Comparison of ENCODE assay signal across 28 cellular contexts in genomic region chr7:151373599-151373998, GRCh38. TPM values are rescaled to one million over a fixed set of nuclear protein-coding genes. Genes with fewer than 3 reads are reported as not detected.
"Had no signal": no experiment of that assay in that cellular context is flagged by ENCODE, and none has a peak within 500 bp of the region (broad histone marks: within the 10 kb centered on the region; RNA-seq: fewer than 3 reads in every experiment).

No MANE protein-coding gene starts in this region.

- H3K4me3 Mint-ChIP-seq: dendritic cell treated with granulocyte-macrophage colony-stimulating factor and Interleukin-4, amounts not matched to agents 40 ng/mL and 50 ng/mL, for 4 days; naive B cell; neural crest cell; stimulated activated memory B cell treated with anti-CD40 and anti-IgM and Interleukin-4, amounts not matched to agents 10 μg/mL and 1 μg/mL and 100 μg/mL, for 72 hours; stimulated activated naive CD8-positive, alpha-beta T cell treated with anti-CD3 and anti-CD28 coated beads, Interleukin-15, amount 100 ng/mL, for 72 hours had no signal

- H3K9me3 ChIP-seq: esophagus muscularis mucosa, left ventricle myocardium inferior, thyroid gland, upper lobe of left lung, vagina had no signal

- H3K4me3 ChIP-seq: esophagus muscularis mucosa, left ventricle myocardium inferior, thyroid gland, upper lobe of left lung, vagina had no signal

- H3K4me1 Mint-ChIP-seq: stimulated activated memory B cell treated with anti-CD40 and anti-IgM and Interleukin-4, amounts not matched to agents 10 μg/mL and 1 μg/mL and 100 μg/mL, for 72 hours; stimulated activated naive CD8-positive, alpha-beta T cell treated with anti-CD3 and anti-CD28 coated beads, Interleukin-15, amount 100 ng/mL, for 72 hours had no signal

- H3K4me1 ChIP-seq: foreskin keratinocyte had no signal

- H3K27ac Mint-ChIP-seq: dendritic cell treated with granulocyte-macrophage colony-stimulating factor and Interleukin-4, amounts not matched to agents 40 ng/mL and 50 ng/mL, for 4 days; stimulated activated memory B cell treated with anti-CD40 and anti-IgM and Interleukin-4, amounts not matched to agents 10 μg/mL and 1 μg/mL and 100 μg/mL, for 72 hours had no signal

- H3K27me3 ChIP-seq: brain microvascular endothelial cell, esophagus muscularis mucosa, foreskin keratinocyte, thyroid gland, upper lobe of left lung, vagina had no signal

- ATAC-seq: activated CD4-positive, CD25-positive, alpha-beta regulatory T cell treated with anti-CD3 and anti-CD28 coated beads, Interleukin-2, amount 50 U/mL, for 24 hours; foreskin keratinocyte; stimulated activated memory B cell treated with anti-CD40 and anti-IgM and Interleukin-4, amounts not matched to agents 10 μg/mL and 1 μg/mL and 100 μg/mL, for 72 hours; stimulated activated naive CD8-positive, alpha-beta T cell treated with anti-CD3 and anti-CD28 coated beads, Interleukin-15, amount 100 ng/mL, for 72 hours had no signal

- H3K27me3 Mint-ChIP-seq: dendritic cell treated with granulocyte-macrophage colony-stimulating factor and Interleukin-4, amounts not matched to agents 40 ng/mL and 50 ng/mL, for 4 days; naive B cell; stimulated activated memory B cell treated with anti-CD40 and anti-IgM and Interleukin-4, amounts not matched to agents 10 μg/mL and 1 μg/mL and 100 μg/mL, for 72 hours; stimulated activated naive CD8-positive, alpha-beta T cell treated with anti-CD3 and anti-CD28 coated beads, Interleukin-15, amount 100 ng/mL, for 72 hours had no signal

- H3K27ac ChIP-seq: brain microvascular endothelial cell, esophagus muscularis mucosa, foreskin keratinocyte, left ventricle myocardium inferior, upper lobe of left lung, vagina, VCaP had no signal

- DNase-seq: activated CD4-positive, alpha-beta T cell treated with anti-CD3 and anti-CD28 coated beads for 48 hours; activated CD4-positive, alpha-beta T cell treated with anti-CD3 and anti-CD28 coated beads, Interleukin-2, amount 50 U/mL, for 48 hours; activated CD8-positive, alpha-beta memory T cell treated with anti-CD3 and anti-CD28 coated beads for 24 hours; activated gamma-delta T cell; activated naive CD4-positive, alpha-beta T cell treated with anti-CD3 and anti-CD28 coated beads, Interleukin-2, amount 50 U/mL, for 16 hours; amniotic stem cell; brain microvascular endothelial cell; central memory CD4-positive, alpha-beta T cell; foreskin keratinocyte; naive B cell; occipital lobe; right cardiac atrium; stimulated activated CD4-positive, alpha-beta T cell treated with anti-CD3 and anti-CD28 coated beads, Interleukin-4, amount 100 ng/mL, for 1 hour; stimulated activated naive CD8-positive, alpha-beta T cell treated with anti-CD3 and anti-CD28 coated beads, Interleukin-15, amount 100 ng/mL, for 72 hours; substantia nigra; T-helper 9 cell had no signal

- H3K9me3 Mint-ChIP-seq: dendritic cell treated with granulocyte-macrophage colony-stimulating factor and Interleukin-4, amounts not matched to agents 40 ng/mL and 50 ng/mL, for 4 days; naive B cell; neural crest cell; stimulated activated memory B cell treated with anti-CD40 and anti-IgM and Interleukin-4, amounts not matched to agents 10 μg/mL and 1 μg/mL and 100 μg/mL, for 72 hours; stimulated activated naive CD8-positive, alpha-beta T cell treated with anti-CD3 and anti-CD28 coated beads, Interleukin-15, amount 100 ng/mL, for 72 hours had no signal

RNA-seq across cellular contexts. Expression of gene WDR86, which starts 36.2 kb away (rescaled TPM):
- total RNA-seq: foreskin keratinocyte; lung microvascular endothelial cell; T-helper 1 cell treated with Interleukin-12 subunit alpha and Interleukin-12 subunit beta and Interleukin-4 antibody, amounts not matched to agents 30 ng/mL and 1 ng/mL, for 36 hours had no signal
- polyA plus RNA-seq: foreskin keratinocyte had no signal
